14 cellular contexts compared by ENCODE assay signal in genomic region chr1:88946845-88947244, GRCh38. TPM values are rescaled to one million over a fixed set of nuclear protein-coding genes. Genes with fewer than 3 reads are reported as not detected.
DNase-seq lines count a peak whose midpoint lies in the region; ATAC-seq lines count a peak whose summit lies in the region.
"Had no signal": no experiment of that assay in that cellular context is flagged by ENCODE, and none has a peak within 500 bp of the region (broad histone marks: within the 10 kb centered on the region; RNA-seq: fewer than 3 reads in every experiment).

No MANE protein-coding gene starts in this region.

- H3K9me3 ChIP-seq in aorta (ENCODE audit: control insufficient read depth, low read length), result no peaks in the 10 kb centered on the region

- WGBS in aorta, 2 donors, result 96% methylated on average over 3 of the region's 3 CpGs

- no peak overlapping the region for H3K27ac ChIP-seq in aorta (ENCODE audit: low read depth in 1 of 2, low read length in 2 of 2)
- H3K27ac ChIP-seq: brain microvascular endothelial cell, SK-N-MC had no signal

- H3K27me3 ChIP-seq in aorta (ENCODE audit: control insufficient read depth in 1 of 2, insufficient read depth in 2 of 2, low read length in 1 of 2), result no peaks in the 10 kb centered on the region
- H3K27me3 ChIP-seq: brain microvascular endothelial cell had no signal

- peak; percentile 91 for ATAC-seq in activated T-helper 17 cell treated with anti-CD3 and anti-CD28 coated beads, Interleukin-2, amount 50 U/mL, for 72 hours (replicated peaks)
- ATAC-seq in aorta (ENCODE audit: low FRiP score) (peak; percentile 38), HG03457 (IDR thresholded peaks at IDR 0.05; ENCODE audit: unreplicated experiment) (no peak)
- ATAC-seq: GM23338 had no signal

- DNase-seq in stimulated activated CD4-positive, alpha-beta T cell treated with anti-CD3 and anti-CD28 coated beads, Interleukin-1b, Interleukin-23, amount 100 ng/mL, for 48 hours, result peak; percentile 23
- DNase-seq in stimulated activated CD4-positive, alpha-beta T cell treated with anti-CD3 and anti-CD28 coated beads, Interleukin-2, amount 100 ng/mL, for 24 hours, result no peak
- peak; percentile 49 for DNase-seq in kidney tubule cell (ENCODE audit: low spot score)
- no peak for DNase-seq in aorta
- no peak for DNase-seq in head of caudate nucleus
- no peak for DNase-seq in medulla oblongata (ENCODE audit: extremely low spot score)
- DNase-seq: activated CD8-positive, alpha-beta memory T cell treated with anti-CD3 and anti-CD28 coated beads, Interleukin-2, amount 50 U/mL, for 48 hours; NCI-H187 had no signal

- peaks cover 0 to 2% of the 10 kb centered on the region in 2 donors for H3K36me3 ChIP-seq in aorta (ENCODE audit: control insufficient read depth in 1 of 2, insufficient read depth in 2 of 2, low read length in 1 of 2)

- no peaks in the 10 kb centered on the region for H3K27me3 Mint-ChIP-seq in activated T-helper 17 cell treated with anti-CD3 and anti-CD28 coated beads, Interleukin-2, amount 50 U/mL, for 72 hours
- H3K27me3 Mint-ChIP-seq: IgD-negative memory B cell had no signal

- H3K9me3 Mint-ChIP-seq in activated T-helper 17 cell treated with anti-CD3 and anti-CD28 coated beads, Interleukin-2, amount 50 U/mL, for 72 hours, result no peaks in the 10 kb centered on the region
- H3K9me3 Mint-ChIP-seq: GM23338 had no signal

- peaks cover 97% of the 10 kb centered on the region for H3K36me3 Mint-ChIP-seq in activated T-helper 17 cell treated with anti-CD3 and anti-CD28 coated beads, Interleukin-2, amount 50 U/mL, for 72 hours (ENCODE audit: low read depth)

- no peaks in the 10 kb centered on the region for H3K4me1 ChIP-seq in aorta (ENCODE audit: control insufficient read depth in 1 of 2, insufficient read depth in 2 of 2, low read length in 2 of 2)

- H3K4me3 ChIP-seq in aorta (ENCODE audit: low read length in 2 of 2), result no peak overlapping the region
- H3K4me3 ChIP-seq: GM23338, SK-N-MC had no signal

- intact Hi-C loops in aorta (cut with DNase I), result no loop called here
- intact Hi-C loops in head of caudate nucleus (cut with DNase I), result no loop called here

- H3K4me3 Mint-ChIP-seq in activated T-helper 17 cell treated with anti-CD3 and anti-CD28 coated beads, Interleukin-2, amount 50 U/mL, for 72 hours, result no peak overlapping the region
- H3K4me3 Mint-ChIP-seq: GM23338, IgD-negative memory B cell had no signal

- H3K27ac Mint-ChIP-seq in activated T-helper 17 cell treated with anti-CD3 and anti-CD28 coated beads, Interleukin-2, amount 50 U/mL, for 72 hours, result peak overlapping the region; percentile 86
- H3K27ac Mint-ChIP-seq: IgD-negative memory B cell had no signal

- peaks cover 11% of the 10 kb centered on the region for H3K4me1 Mint-ChIP-seq in activated T-helper 17 cell treated with anti-CD3 and anti-CD28 coated beads, Interleukin-2, amount 50 U/mL, for 72 hours
- H3K4me1 Mint-ChIP-seq: GM23338, IgD-negative memory B cell had no signal

RNA-seq across cellular contexts. Expression of gene KYAT3, which starts 45.6 kb away (rescaled TPM):
- 10 to 100 TPM; 41.8 to 65.1 TPM for total RNA-seq in activated T-helper 17 cell treated with anti-CD3 and anti-CD28 coated beads, Interleukin-2, amount 50 U/mL, for 72 hours
- total RNA-seq in aorta, result 10 to 100 TPM; 20.0 to 25.8 TPM
- polyA plus RNA-seq in aorta, result 10 to 100 TPM; 23.8 to 25.5 TPM

RNA-seq across cellular contexts. Expression of gene RBMXL1, which starts 45.6 kb away (rescaled TPM):
- 10 to 100 TPM; 25.5 to 27.4 TPM for total RNA-seq in activated T-helper 17 cell treated with anti-CD3 and anti-CD28 coated beads, Interleukin-2, amount 50 U/mL, for 72 hours
- total RNA-seq in aorta, result 10 to 100 TPM; 23.4 to 30.7 TPM
- polyA plus RNA-seq in aorta, result 10 to 100 TPM in 1 of 2 donors, 1 to 10 TPM in 1; 7.9 to 11.4 TPM

RNA-seq across cellular contexts. Expression of gene GTF2B, which starts 55.5 kb away (rescaled TPM):
- total RNA-seq in activated T-helper 17 cell treated with anti-CD3 and anti-CD28 coated beads, Interleukin-2, amount 50 U/mL, for 72 hours, result 10 to 100 TPM; 38.8 to 39.3 TPM
- 10 to 100 TPM; 20.9 to 24.7 TPM for total RNA-seq in aorta
- 10 to 100 TPM; 26.9 to 27.7 TPM for polyA plus RNA-seq in aorta

Comparison
In these comparisons a context has a peak if more than half of its experiments do, and no peak if none do; other contexts are left out.
1. DNase-seq: peak in stimulated activated CD4-positive, alpha-beta T cell treated with anti-CD3 and anti-CD28 coated beads, Interleukin-1b, Interleukin-23, amount 100 ng/mL, for 48 hours (single experiment) and kidney tubule cell (single experiment); none in stimulated activated CD4-positive, alpha-beta T cell treated with anti-CD3 and anti-CD28 coated beads, Interleukin-2, amount 100 ng/mL, for 24 hours (0 of 2), aorta (0 of 2), head of caudate nucleus (0 of 42) and medulla oblongata (single experiment).